15 cellular contexts compared by ENCODE assay signal in the genomic region with DNA sequence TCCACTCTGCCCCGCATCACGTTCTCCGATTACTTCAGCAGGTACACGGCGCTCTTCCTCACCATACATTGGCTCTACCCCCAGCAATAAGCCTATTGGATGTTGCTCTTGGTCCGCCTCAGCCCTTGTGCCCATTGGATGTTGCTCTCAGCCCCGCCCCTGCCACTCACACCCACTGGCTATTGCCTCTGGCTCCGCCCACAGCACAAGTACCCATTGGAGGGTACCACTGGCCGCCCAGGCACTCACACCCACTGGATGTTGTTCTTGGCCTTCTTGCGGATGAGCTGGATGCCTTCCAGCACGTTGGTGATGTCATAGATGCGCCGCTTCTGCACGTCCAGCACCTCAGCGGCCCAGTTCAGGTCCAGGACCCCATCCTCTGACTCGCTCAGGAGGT. TPM values are rescaled to one million over a fixed set of nuclear protein-coding genes. Genes with fewer than 3 reads are reported as not detected.
A peak's percentile ranks its signal among the peaks of the same experiment; 100 is the strongest.
DNase-seq lines count a peak whose midpoint lies in the region; ATAC-seq and TF ChIP-seq lines count a peak whose summit lies in the region.
"Had no signal": no experiment of that assay in that cellular context is flagged by ENCODE, and none has a peak within 500 bp of the region (broad histone marks: within the 10 kb centered on the region; RNA-seq: fewer than 3 reads in every experiment).

No MANE protein-coding gene starts in this region.

- H3K79me2 ChIP-seq in GM23338 (replicated peaks; ENCODE audit: insufficient read depth), result no peaks in the 10 kb centered on the region

- H3K9me3 Mint-ChIP-seq in activated naive CD4-positive, alpha-beta T cell treated with anti-CD3 and anti-CD28 coated beads, Interleukin-2, amount 10 ng/mL, durations not matched to agents 7 days and 5 days, result no peaks in the 10 kb centered on the region
- H3K9me3 Mint-ChIP-seq in GM23338 (no peaks in the 10 kb centered on the region), natural killer cell (no peaks in the 10 kb centered on the region)
- no peaks in the 10 kb centered on the region for H3K9me3 Mint-ChIP-seq in stimulated activated effector memory CD8-positive, alpha-beta T cell treated with anti-CD3 and anti-CD28 coated beads, Interleukin-12 subunit alpha, Interleukin-12 subunit beta, amount 100 ng/mL, for 72 hours
- H3K9me3 Mint-ChIP-seq: memory B cell had no signal

- H3K27ac Mint-ChIP-seq in activated naive CD4-positive, alpha-beta T cell treated with anti-CD3 and anti-CD28 coated beads, Interleukin-2, amount 10 ng/mL, durations not matched to agents 7 days and 5 days, result peak overlapping the region; percentile 69
- H3K27ac Mint-ChIP-seq in GM23338 (no peak overlapping the region), T-helper 17 cell (peak overlapping the region; percentile 53), natural killer cell (peak overlapping the region in 1 of 2 donors; percentile 24)
- peak overlapping the region; percentile 54 for H3K27ac Mint-ChIP-seq in stimulated activated effector memory CD8-positive, alpha-beta T cell treated with anti-CD3 and anti-CD28 coated beads, Interleukin-12 subunit alpha, Interleukin-12 subunit beta, amount 100 ng/mL, for 72 hours
- H3K27ac Mint-ChIP-seq: memory B cell had no signal

- CTCF ChIA-PET in activated naive CD4-positive, alpha-beta T cell treated with anti-CD3 and anti-CD28 coated beads, Interleukin-2, amount 10 ng/mL, durations not matched to agents 7 days and 5 days (lab: Charles Lee), result interaction anchor here (0.9 to 3.9 kb wide), 2 partner anchors 10 to 25 kb away, joined by 4 to 18 read pairs; a partner anchor contains a TSS

- H3K36me3 Mint-ChIP-seq in activated naive CD4-positive, alpha-beta T cell treated with anti-CD3 and anti-CD28 coated beads, Interleukin-2, amount 10 ng/mL, durations not matched to agents 7 days and 5 days, result peaks cover 63% of the 10 kb centered on the region
- H3K36me3 Mint-ChIP-seq in GM23338 (ENCODE audit: low read depth), result peaks cover 31% of the 10 kb centered on the region
- H3K36me3 Mint-ChIP-seq in T-helper 17 cell (ENCODE audit: low read depth), result peaks cover 2% of the 10 kb centered on the region
- peaks cover 78% of the 10 kb centered on the region for H3K36me3 Mint-ChIP-seq in stimulated activated effector memory CD8-positive, alpha-beta T cell treated with anti-CD3 and anti-CD28 coated beads, Interleukin-12 subunit alpha, Interleukin-12 subunit beta, amount 100 ng/mL, for 72 hours
- no peaks in the 10 kb centered on the region for H3K36me3 Mint-ChIP-seq in natural killer cell

- no peak overlapping the region for H3K27ac ChIP-seq in GM23338 (ENCODE audit: low read depth)
- H3K27ac ChIP-seq: coronary artery had no signal

- no peak overlapping the region for H3K4me3 Mint-ChIP-seq in activated naive CD4-positive, alpha-beta T cell treated with anti-CD3 and anti-CD28 coated beads, Interleukin-2, amount 10 ng/mL, durations not matched to agents 7 days and 5 days
- H3K4me3 Mint-ChIP-seq in GM23338 (no peak overlapping the region), T-helper 17 cell (no peak overlapping the region), natural killer cell (no peak overlapping the region)
- no peak overlapping the region for H3K4me3 Mint-ChIP-seq in stimulated activated effector memory CD8-positive, alpha-beta T cell treated with anti-CD3 and anti-CD28 coated beads, Interleukin-12 subunit alpha, Interleukin-12 subunit beta, amount 100 ng/mL, for 72 hours
- H3K4me3 Mint-ChIP-seq: memory B cell had no signal

- peak; percentile 29 for DNase-seq in activated naive CD4-positive, alpha-beta T cell treated with anti-CD3 and anti-CD28 coated beads, Interleukin-2, amount 10 ng/mL, durations not matched to agents 7 days and 5 days
- no peak for DNase-seq in activated naive CD4-positive, alpha-beta T cell treated with Interleukin-2 at 50 U/mL for 16 hours
- DNase-seq in GM23338 (ENCODE audit: low spot score) (peak; percentile 53), T-helper 17 cell (no peak), natural killer cell (no peak), left ventricle myocardium superior (no peak)
- no peak for DNase-seq in stimulated activated effector memory CD8-positive, alpha-beta T cell treated with anti-CD3 and anti-CD28 coated beads, Interleukin-12 subunit alpha, Interleukin-12 subunit beta, amount 100 ng/mL, for 72 hours (ENCODE audit: low spot score in 2 of 2)
- DNase-seq: activated CD8-positive, alpha-beta memory T cell treated with anti-CD3 and anti-CD28 coated beads for 24 hours; activated effector memory CD4-positive, alpha-beta T cell treated with Interleukin-2 at 50 U/mL for 16 hours; NCI-H2029 treated with DMSO at 0.1 percent for 48 hours; SIG-M5 had no signal

- no peaks in the 10 kb centered on the region for H3K27me3 ChIP-seq in GM23338 (ENCODE audit: insufficient read depth)

- no peak for TF ChIP-seq CTCF in GM23338 (conservative IDR thresholded peaks at IDR 0.05; ENCODE audit: low read depth in 2 of 2)
- no peak for TF ChIP-seq CTCF in natural killer cell (IDR thresholded peaks at IDR 0.05)

- peaks cover 20% of the 10 kb centered on the region for H3K4me1 ChIP-seq in GM23338 (ENCODE audit: insufficient read depth)

- H3K4me2 ChIP-seq in GM23338, result no peak overlapping the region

- peaks cover 46% of the 10 kb centered on the region for H3K4me1 Mint-ChIP-seq in activated naive CD4-positive, alpha-beta T cell treated with anti-CD3 and anti-CD28 coated beads, Interleukin-2, amount 10 ng/mL, durations not matched to agents 7 days and 5 days
- H3K4me1 Mint-ChIP-seq in GM23338 (peaks cover 15% of the 10 kb centered on the region), T-helper 17 cell (peaks cover 26% of the 10 kb centered on the region), natural killer cell (peaks cover 15 to 25% of the 10 kb centered on the region in 2 donors)
- peaks cover 46% of the 10 kb centered on the region for H3K4me1 Mint-ChIP-seq in stimulated activated effector memory CD8-positive, alpha-beta T cell treated with anti-CD3 and anti-CD28 coated beads, Interleukin-12 subunit alpha, Interleukin-12 subunit beta, amount 100 ng/mL, for 72 hours

- H2AFZ ChIP-seq in GM23338, result no peak overlapping the region

- no peaks in the 10 kb centered on the region for H3F3A ChIP-seq in GM23338 (replicated peaks; ENCODE audit: low read depth)

- no peaks in the 10 kb centered on the region for H3K36me3 ChIP-seq in GM23338 (ENCODE audit: insufficient read depth)

- H4K20me1 ChIP-seq in GM23338 (replicated peaks; ENCODE audit: insufficient read depth), result no peaks in the 10 kb centered on the region; the same call in 1 of the 2 replicates

- no peaks in the 10 kb centered on the region for H3K9me3 ChIP-seq in T-helper 17 cell (ENCODE audit: control insufficient read depth, low read length, poor library complexity, severe bottlenecking)
- H3K9me3 ChIP-seq: HAP-1 had no signal

- no peaks in the 10 kb centered on the region for H3K27me3 Mint-ChIP-seq in activated naive CD4-positive, alpha-beta T cell treated with anti-CD3 and anti-CD28 coated beads, Interleukin-2, amount 10 ng/mL, durations not matched to agents 7 days and 5 days
- peaks cover 10% of the 10 kb centered on the region for H3K27me3 Mint-ChIP-seq in GM23338 (ENCODE audit: insufficient read depth, low read depth, poor library complexity)
- H3K27me3 Mint-ChIP-seq in T-helper 17 cell, result no peaks in the 10 kb centered on the region
- H3K27me3 Mint-ChIP-seq in natural killer cell (ENCODE audit: low read depth in 2 of 2), result no peaks in the 10 kb centered on the region
- H3K27me3 Mint-ChIP-seq: memory B cell had no signal

- ATAC-seq in GM23338 (peak; percentile 56), T-helper 17 cell (no peak), GM21786 (IDR thresholded peaks at IDR 0.05; ENCODE audit: unreplicated experiment) (no peak), natural killer cell (no peak), left ventricle myocardium superior (no peak)
- no peak for ATAC-seq in stimulated activated effector memory CD8-positive, alpha-beta T cell treated with anti-CD3 and anti-CD28 coated beads, Interleukin-12 subunit alpha, Interleukin-12 subunit beta, amount 100 ng/mL, for 72 hours

- no peaks in the 10 kb centered on the region for H3K9me2 ChIP-seq in GM23338 (ENCODE audit: insufficient read depth)

- intact Hi-C loops in natural killer cell (cut with micrococcal nuclease), result no loop called here
- intact Hi-C loops in left ventricle myocardium superior (cut with micrococcal nuclease), result no loop called here

- no peak overlapping the region for H3K4me3 ChIP-seq in GM23338
- H3K4me3 ChIP-seq: coronary artery, HAP-1 had no signal

TF ChIP-seq in GM23338, 12 proteins besides CTCF, POLR2A, EP300 and RAD21 (continues in another document):
- TF ChIP-seq ZNF114 (CRISPR knock-in tag; IDR thresholded peaks at IDR 0.05) (no peak), ZNF331 (CRISPR knock-in tag; IDR thresholded peaks at IDR 0.05; ENCODE audit: low read depth) (no peak)

RNA-seq across cellular contexts. Expression of a gene that starts 9.4 kb away (rescaled TPM):
- 2.6 and 3.4 TPM in 2 replicates for total RNA-seq in GM23338 (2014; rRNA removed; shearing (Covaris generic))
- 0.78 and 1.6 TPM in 2 replicates for polyA plus RNA-seq in GM23338 (2016; fragmentation: Nextera tagmentation; extraction: Ambion mirVana)
- total RNA-seq in T-helper 17 cell (1 to 10 TPM; 5.4 TPM), natural killer cell (1 to 10 TPM; 2.1 to 3.9 (median 3.2) TPM), left ventricle myocardium superior (0.35 TPM)

RNA-seq across cellular contexts. Expression of a gene that starts 37.6 kb away (rescaled TPM):
- 78.3 and 98.2 TPM in 2 replicates for total RNA-seq in GM23338 (2014; rRNA removed; shearing (Covaris generic))
- 28.0 and 31.3 TPM in 2 replicates for polyA plus RNA-seq in GM23338 (2016; fragmentation: Nextera tagmentation; extraction: Ambion mirVana)
- total RNA-seq in T-helper 17 cell, result 1 to 10 TPM; 1.5 to 6.4 TPM
- total RNA-seq in natural killer cell, result under 1 TPM; 0.25 to 0.70 (median 0.59) TPM
- total RNA-seq in left ventricle myocardium superior, result 47.3 TPM

RNA-seq across cellular contexts. Expression of a gene that starts 37.7 kb away (rescaled TPM):
- total RNA-seq in GM23338 (2014; rRNA removed; shearing (Covaris generic)), result 153 and 164 TPM in 2 replicates
- 330 and 345 TPM in 2 replicates for polyA plus RNA-seq in GM23338 (2016; fragmentation: Nextera tagmentation; extraction: Ambion mirVana)
- 10 to 100 TPM in 1 of 2 donors, 1 to 10 TPM in 1; 8.6 to 10.7 TPM for total RNA-seq in T-helper 17 cell
- 1 to 10 TPM in 2 of 3 donors, under 1 TPM in 1; 0.29 to 6.5 (median 2.4) TPM for total RNA-seq in natural killer cell
- 82.4 TPM for total RNA-seq in left ventricle myocardium superior

Comparison
In these comparisons a context has a peak if more than half of its experiments do, and no peak if none do; other contexts are left out.
1. DNase-seq: peak in activated naive CD4-positive, alpha-beta T cell treated with anti-CD3 and anti-CD28 coated beads, Interleukin-2, amount 10 ng/mL, durations not matched to agents 7 days and 5 days (single experiment) and GM23338 (single experiment); none in activated naive CD4-positive, alpha-beta T cell treated with Interleukin-2 at 50 U/mL for 16 hours (single experiment), T-helper 17 cell (0 of 3), stimulated activated effector memory CD8-positive, alpha-beta T cell treated with anti-CD3 and anti-CD28 coated beads, Interleukin-12 subunit alpha, Interleukin-12 subunit beta, amount 100 ng/mL, for 72 hours (0 of 2), natural killer cell (single experiment) and left ventricle myocardium superior (single experiment).